In genomic region chr11:75346912-75347647, GRCh38 we compare ENCODE assay signal across 9 cellular contexts. TPM values are rescaled to one million over a fixed set of nuclear protein-coding genes. Genes with fewer than 3 reads are reported as not detected.
DNase-seq lines count a peak whose midpoint lies in the region; ATAC-seq and TF ChIP-seq lines count a peak whose summit lies in the region.
"Had no signal": no experiment of that assay in that cellular context is flagged by ENCODE, and none has a peak within 500 bp of the region (broad histone marks: within the 10 kb centered on the region; RNA-seq: fewer than 3 reads in every experiment).

No MANE protein-coding gene starts in this region.

- no peak overlapping the region for H2AFZ ChIP-seq in SK-N-SH (ENCODE audit: low read depth)

- H3K9me3 Mint-ChIP-seq in immature natural killer cell: no peaks in the 10 kb centered on the region

- POLR2A ChIA-PET in SK-N-SH (lab: Yijun Ruan, JAX): no interaction called here

- H3K27me3 ChIP-seq in SK-N-SH (ENCODE audit: insufficient read depth) (no peaks in the 10 kb centered on the region), ascending aorta (no peaks in the 10 kb centered on the region), suprapubic skin (no peaks in the 10 kb centered on the region)

- no peak for TF ChIP-seq EP300 in SK-N-SH (IDR thresholded peaks at IDR 0.05; ENCODE audit: borderline replicate concordance in 1 of 2, low read depth in 1 of 2, low read length in 1 of 2)
- no peak for TF ChIP-seq EP300 in suprapubic skin (IDR thresholded peaks at IDR 0.05)

- H3K79me2 ChIP-seq in SK-N-SH (ENCODE audit: insufficient read depth): no peaks in the 10 kb centered on the region

- H3K27me3 Mint-ChIP-seq in immature natural killer cell (ENCODE audit: low read depth in 3 of 3): peaks cover 13 to 27% (median 16%) of the 10 kb centered on the region in 3 donors

- H3F3A ChIP-seq in SK-N-SH (replicated peaks; ENCODE audit: insufficient read depth): peaks cover 17% of the 10 kb centered on the region

- peak overlapping the region; percentile 68 to 97 (median 93) for H3K4me3 Mint-ChIP-seq in immature natural killer cell

- H3K9me3 ChIP-seq in SK-N-SH: no peaks in the 10 kb centered on the region
- H3K9me3 ChIP-seq in ascending aorta: no peaks in the 10 kb centered on the region
- no peaks in the 10 kb centered on the region for H3K9me3 ChIP-seq in suprapubic skin

- ATAC-seq in SK-N-SH treated with all-trans-retinoic acid at 6 μM for 48 hours: no peak
- ATAC-seq in GM18520 (IDR thresholded peaks at IDR 0.05; ENCODE audit: unreplicated experiment): no peak
- no peak for ATAC-seq in GM21619 (IDR thresholded peaks at IDR 0.05; ENCODE audit: unreplicated experiment)

- no peak overlapping the region for H3K4me3 ChIP-seq in SK-N-SH (ENCODE audit: low read depth in 2 of 2, low read length in 1 of 2)
- no peak overlapping the region for H3K4me3 ChIP-seq in ascending aorta
- H3K4me3 ChIP-seq in suprapubic skin: no peak overlapping the region

- no peak for TF ChIP-seq CTCF in SK-N-SH (IDR thresholded peaks at IDR 0.05)
- no peak for TF ChIP-seq CTCF in ascending aorta (IDR thresholded peaks at IDR 0.05)
- no peak for TF ChIP-seq CTCF in suprapubic skin (IDR thresholded peaks at IDR 0.05)

- no peak for TF ChIP-seq POLR2A in suprapubic skin (IDR thresholded peaks at IDR 0.05)

- no peaks in the 10 kb centered on the region for H3K9me2 ChIP-seq in SK-N-SH

- peaks cover 30 to 67% of the 10 kb centered on the region in 2 experiments; a peak in 3 of 4 replicates for H3K4me1 ChIP-seq in SK-N-SH (ENCODE audit: control insufficient read depth in 1 of 2, insufficient read depth in 2 of 2, low read depth in 1 of 2, low read length in 1 of 2)
- peaks cover 0 to 16% of the 10 kb centered on the region in 2 donors for H3K4me1 ChIP-seq in ascending aorta
- peaks cover 94% of the 10 kb centered on the region for H3K4me1 ChIP-seq in suprapubic skin

- H3K4me1 Mint-ChIP-seq in immature natural killer cell: peaks cover 90 to 91% of the 10 kb centered on the region in 2 donors

- H3K9ac ChIP-seq in SK-N-SH: no peak overlapping the region

- no peak overlapping the region for H3K4me2 ChIP-seq in SK-N-SH

- CTCF ChIA-PET in SK-N-SH (lab: Yijun Ruan, JAX): interaction anchor here (1.1 to 1.5 kb wide), 3 partner anchors 8 to 67 kb away, joined by 3 to 4 read pairs (median 3); no protein-coding TSS in a partner anchor

- intact Hi-C loops in ascending aorta (cut with DNase I): no loop called here

- DNase-seq in SK-N-SH: no peak
- peak in 1 of 2 donors; percentile 77 for DNase-seq in ascending aorta (ENCODE audit: low spot score in 2 of 2)
- DNase-seq in immature natural killer cell: no peak
- peak in 1 of 2 donors; percentile 80 for DNase-seq in suprapubic skin (ENCODE audit: low spot score in 2 of 2)
- DNase-seq in SIG-M5 (lab: John Stamatoyannopoulos, UW): no peak
- DNase-seq: ACHN had no signal

- WGBS in SK-N-SH (ENCODE audit: low lambda C conversion rate): 89% methylated on average over 7 of the region's 11 CpGs
- WGBS in suprapubic skin: 63% methylated on average over 8 of the region's 11 CpGs

- H3K27ac ChIP-seq in SK-N-SH (ENCODE audit: low read depth in 2 of 2, low read length in 1 of 2) (peak overlapping the region; percentile 51 to 53; a peak in 3 of 4 replicates), ascending aorta (peak overlapping the region; percentile 40 to 78), suprapubic skin (peak overlapping the region; percentile 39)

- no peaks in the 10 kb centered on the region for H4K20me1 ChIP-seq in SK-N-SH (ENCODE audit: insufficient read depth)

- H3K36me3 ChIP-seq in SK-N-SH (replicated peaks in 1 of 2; ENCODE audit: control insufficient read depth in 1 of 2, insufficient read depth in 2 of 2, low read length in 1 of 2): no peaks in the 10 kb centered on the region
- H3K36me3 ChIP-seq in ascending aorta: no peaks in the 10 kb centered on the region
- no peaks in the 10 kb centered on the region for H3K36me3 ChIP-seq in suprapubic skin

- no peak for TF ChIP-seq RAD21 in SK-N-SH (IDR thresholded peaks at IDR 0.05; ENCODE audit: low read length)

- H3K36me3 Mint-ChIP-seq in immature natural killer cell: peaks cover 0 to 4% (median 3%) of the 10 kb centered on the region in 3 donors

- H3K27ac Mint-ChIP-seq in immature natural killer cell: peak overlapping the region; percentile 81 to 94 (median 88)

TF ChIP-seq in SK-N-SH, 30 proteins besides CTCF, POLR2A, EP300 and RAD21:
- no peak for TF ChIP-seq NFIC (IDR thresholded peaks at IDR 0.05; ENCODE audit: borderline replicate concordance)
- TF ChIP-seq MEF2A (IDR thresholded peaks at IDR 0.05; ENCODE audit: borderline replicate concordance, low read depth): no peak
- no peak for TF ChIP-seq FOXM1 (IDR thresholded peaks at IDR 0.05; ENCODE audit: low read depth)
- TF ChIP-seq, protein P1, sequence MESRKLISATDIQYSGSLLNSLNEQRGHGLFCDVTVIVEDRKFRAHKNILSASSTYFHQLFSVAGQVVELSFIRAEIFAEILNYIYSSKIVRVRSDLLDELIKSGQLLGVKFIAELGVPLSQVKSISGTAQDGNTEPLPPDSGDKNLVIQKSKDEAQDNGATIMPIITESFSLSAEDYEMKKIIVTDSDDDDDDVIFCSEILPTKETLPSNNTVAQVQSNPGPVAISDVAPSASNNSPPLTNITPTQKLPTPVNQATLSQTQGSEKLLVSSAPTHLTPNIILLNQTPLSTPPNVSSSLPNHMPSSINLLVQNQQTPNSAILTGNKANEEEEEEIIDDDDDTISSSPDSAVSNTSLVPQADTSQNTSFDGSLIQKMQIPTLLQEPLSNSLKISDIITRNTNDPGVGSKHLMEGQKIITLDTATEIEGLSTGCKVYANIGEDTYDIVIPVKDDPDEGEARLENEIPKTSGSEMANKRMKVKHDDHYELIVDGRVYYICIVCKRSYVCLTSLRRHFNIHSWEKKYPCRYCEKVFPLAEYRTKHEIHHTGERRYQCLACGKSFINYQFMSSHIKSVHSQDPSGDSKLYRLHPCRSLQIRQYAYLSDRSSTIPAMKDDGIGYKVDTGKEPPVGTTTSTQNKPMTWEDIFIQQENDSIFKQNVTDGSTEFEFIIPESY (IDR thresholded peaks at IDR 0.05; ENCODE audit: borderline replicate concordance, low read depth): no peak
- no peak for TF ChIP-seq JUND (IDR thresholded peaks at IDR 0.05)
- TF ChIP-seq POLR2AphosphoS5 (IDR thresholded peaks at IDR 0.05; ENCODE audit: low read depth, low read length): no peak
- no peak for TF ChIP-seq RCOR1 (IDR thresholded peaks at IDR 0.05; ENCODE audit: low read length)
- no peak for TF ChIP-seq CHD2 (IDR thresholded peaks at IDR 0.05; ENCODE audit: low read length, partially characterized antibody)

TF ChIP-seq in SK-N-SH treated with all-trans-retinoic acid at 6 μM for 48 hours, 23 proteins besides CTCF, POLR2A, EP300 and RAD21 (continues in another document):
- no peak for TF ChIP-seq PPARA (CRISPR knock-in tag; IDR thresholded peaks at IDR 0.05; ENCODE audit: borderline replicate concordance)
- TF ChIP-seq ZNF70 (CRISPR knock-in tag; IDR thresholded peaks at IDR 0.05): no peak
- TF ChIP-seq, protein P2, sequence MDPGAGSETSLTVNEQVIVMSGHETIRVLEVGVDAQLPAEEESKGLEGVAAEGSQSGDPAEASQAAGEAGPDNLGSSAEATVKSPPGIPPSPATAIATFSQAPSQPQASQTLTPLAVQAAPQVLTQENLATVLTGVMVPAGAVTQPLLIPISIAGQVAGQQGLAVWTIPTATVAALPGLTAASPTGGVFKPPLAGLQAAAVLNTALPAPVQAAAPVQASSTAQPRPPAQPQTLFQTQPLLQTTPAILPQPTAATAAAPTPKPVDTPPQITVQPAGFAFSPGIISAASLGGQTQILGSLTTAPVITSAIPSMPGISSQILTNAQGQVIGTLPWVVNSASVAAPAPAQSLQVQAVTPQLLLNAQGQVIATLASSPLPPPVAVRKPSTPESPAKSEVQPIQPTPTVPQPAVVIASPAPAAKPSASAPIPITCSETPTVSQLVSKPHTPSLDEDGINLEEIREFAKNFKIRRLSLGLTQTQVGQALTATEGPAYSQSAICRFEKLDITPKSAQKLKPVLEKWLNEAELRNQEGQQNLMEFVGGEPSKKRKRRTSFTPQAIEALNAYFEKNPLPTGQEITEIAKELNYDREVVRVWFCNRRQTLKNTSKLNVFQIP (CRISPR knock-in tag; IDR thresholded peaks at IDR 0.05; ENCODE audit: borderline replicate concordance, low read depth): no peak
- TF ChIP-seq, protein P3, sequence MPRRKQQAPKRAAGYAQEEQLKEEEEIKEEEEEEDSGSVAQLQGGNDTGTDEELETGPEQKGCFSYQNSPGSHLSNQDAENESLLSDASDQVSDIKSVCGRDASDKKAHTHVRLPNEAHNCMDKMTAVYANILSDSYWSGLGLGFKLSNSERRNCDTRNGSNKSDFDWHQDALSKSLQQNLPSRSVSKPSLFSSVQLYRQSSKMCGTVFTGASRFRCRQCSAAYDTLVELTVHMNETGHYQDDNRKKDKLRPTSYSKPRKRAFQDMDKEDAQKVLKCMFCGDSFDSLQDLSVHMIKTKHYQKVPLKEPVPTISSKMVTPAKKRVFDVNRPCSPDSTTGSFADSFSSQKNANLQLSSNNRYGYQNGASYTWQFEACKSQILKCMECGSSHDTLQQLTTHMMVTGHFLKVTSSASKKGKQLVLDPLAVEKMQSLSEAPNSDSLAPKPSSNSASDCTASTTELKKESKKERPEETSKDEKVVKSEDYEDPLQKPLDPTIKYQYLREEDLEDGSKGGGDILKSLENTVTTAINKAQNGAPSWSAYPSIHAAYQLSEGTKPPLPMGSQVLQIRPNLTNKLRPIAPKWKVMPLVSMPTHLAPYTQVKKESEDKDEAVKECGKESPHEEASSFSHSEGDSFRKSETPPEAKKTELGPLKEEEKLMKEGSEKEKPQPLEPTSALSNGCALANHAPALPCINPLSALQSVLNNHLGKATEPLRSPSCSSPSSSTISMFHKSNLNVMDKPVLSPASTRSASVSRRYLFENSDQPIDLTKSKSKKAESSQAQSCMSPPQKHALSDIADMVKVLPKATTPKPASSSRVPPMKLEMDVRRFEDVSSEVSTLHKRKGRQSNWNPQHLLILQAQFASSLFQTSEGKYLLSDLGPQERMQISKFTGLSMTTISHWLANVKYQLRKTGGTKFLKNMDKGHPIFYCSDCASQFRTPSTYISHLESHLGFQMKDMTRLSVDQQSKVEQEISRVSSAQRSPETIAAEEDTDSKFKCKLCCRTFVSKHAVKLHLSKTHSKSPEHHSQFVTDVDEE (CRISPR knock-in tag; IDR thresholded peaks at IDR 0.05): no peak
- TF ChIP-seq ZNF565 (CRISPR knock-in tag; conservative IDR thresholded peaks at IDR 0.05; ENCODE audit: low read depth): no peak
- no peak for TF ChIP-seq OSR1 (CRISPR knock-in tag; IDR thresholded peaks at IDR 0.05)

RNA-seq across cellular contexts. Expression of gene ARRB1, which starts 4.4 kb away (rescaled TPM):
- 6.7 and 7.0 TPM in 2 replicates for polyA plus RNA-seq in SK-N-SH (2012; rRNA removed)
- polyA plus RNA-seq in SK-N-SH (2012; cell fraction: cytosol; rRNA removed): 4.4 and 6.0 TPM in 2 replicates
- polyA plus RNA-seq in SK-N-SH (2012; cell fraction: nucleus; rRNA removed): 4.8 and 6.6 TPM in 2 replicates
- 78.2 TPM for total RNA-seq in ascending aorta
- 10 to 100 TPM; 28.7 to 51.1 (median 41.5) TPM for polyA plus RNA-seq in immature natural killer cell
- 10 to 100 TPM; 24.8 to 57.2 (median 38.4) TPM for total RNA-seq in suprapubic skin

RNA-seq across cellular contexts. Expression of gene RPS3, which starts 52.2 kb away (rescaled TPM):
- polyA plus RNA-seq in SK-N-SH (2012; rRNA removed) (4,220 and 4,540 TPM in 2 replicates), immature natural killer cell (1,000 to 10,000 TPM; 2,605 to 4,768 (median 2,974) TPM)
- polyA plus RNA-seq in SK-N-SH (2012; cell fraction: cytosol; rRNA removed): 4,994 and 6,484 TPM in 2 replicates
- 1,010 and 1,542 TPM in 2 replicates for polyA plus RNA-seq in SK-N-SH (2012; cell fraction: nucleus; rRNA removed)
- total RNA-seq in ascending aorta (511 TPM), suprapubic skin (1,000 to 10,000 TPM in 3 of 4 donors, 100 to 1,000 TPM in 1; 851 to 2,162 (median 1,899) TPM)
